ENCODE assay signal across 12 cellular contexts in genomic region chr22:19761022-19761499, GRCh38. TPM values are rescaled to one million over a fixed set of nuclear protein-coding genes. Genes with fewer than 3 reads are reported as not detected.
DNase-seq lines count a peak whose midpoint lies in the region; ATAC-seq and TF ChIP-seq lines count a peak whose summit lies in the region.
"Had no signal": no experiment of that assay in that cellular context is flagged by ENCODE, and none has a peak within 500 bp of the region (broad histone marks: within the 10 kb centered on the region; RNA-seq: fewer than 3 reads in every experiment).

No MANE protein-coding gene starts in this region.

- H3K36me3 Mint-ChIP-seq in CD4-positive, alpha-beta T cell (ENCODE audit: low read depth) = no peaks in the 10 kb centered on the region

- H3K9me3 ChIP-seq in iPS DF 6.9 (ENCODE audit: control insufficient read depth, insufficient read depth, low read length) = no peaks in the 10 kb centered on the region
- no peaks in the 10 kb centered on the region for H3K9me3 ChIP-seq in subcutaneous abdominal adipose tissue (ENCODE audit: control insufficient read depth in 5 of 5, low read length in 5 of 5)
- H3K9me3 ChIP-seq in CD4-positive, alpha-beta T cell (ENCODE audit: control insufficient read depth, low read length) = no peaks in the 10 kb centered on the region

- intact Hi-C loops in CD4-positive, alpha-beta T cell (cut with DNase I, micrococcal nuclease) = no loop called here

- H3K27me3 ChIP-seq in iPS DF 6.9 (ENCODE audit: control insufficient read depth, insufficient read depth, low read length) = peaks cover 88% of the 10 kb centered on the region
- peaks cover 36 to 74% (median 49%) of the 10 kb centered on the region in 5 donors for H3K27me3 ChIP-seq in subcutaneous abdominal adipose tissue (ENCODE audit: control insufficient read depth in 5 of 5, insufficient read depth in 4 of 5, low read length in 5 of 5)
- peaks cover 79% of the 10 kb centered on the region for H3K27me3 ChIP-seq in CD4-positive, alpha-beta T cell (ENCODE audit: control insufficient read depth, insufficient read depth, low read length)

- H3K4me1 ChIP-seq in iPS DF 6.9 (ENCODE audit: control insufficient read depth, insufficient read depth, low read length) (peaks cover 21% of the 10 kb centered on the region), subcutaneous abdominal adipose tissue (ENCODE audit: control insufficient read depth in 5 of 5, insufficient read depth in 5 of 5, low read length in 5 of 5) (peaks cover 0 to 41% (median 24%) of the 10 kb centered on the region in 5 donors)

- CTCF ChIA-PET in RWPE1 (lab: Yijun Ruan, JAX) = interaction anchor here (0.6 kb wide), 1 partner anchor 81 kb away, joined by 3 read pairs; no protein-coding TSS in a partner anchor
- CTCF ChIA-PET in CD4-positive, alpha-beta T cell (lab: Charles Lee) = no interaction called here

- H3K27me3 Mint-ChIP-seq in CD4-positive, alpha-beta T cell = peaks cover 73% of the 10 kb centered on the region

- peaks cover 34% of the 10 kb centered on the region for H3K4me1 Mint-ChIP-seq in CD4-positive, alpha-beta T cell (ENCODE audit: low read depth)

- POLR2A ChIA-PET in RWPE1 (lab: Yijun Ruan, JAX; ENCODE audit: low non-redundant PET) = no interaction called here
- POLR2A ChIA-PET in CD4-positive, alpha-beta T cell (lab: Charles Lee) = no interaction called here

- no peak overlapping the region for H3K27ac Mint-ChIP-seq in CD4-positive, alpha-beta T cell

- H3K4me3 ChIP-seq in iPS DF 6.9 (ENCODE audit: low read length) (peak overlapping the region; percentile 16; the same call in 1 of the 2 replicates), subcutaneous abdominal adipose tissue (ENCODE audit: low read depth in 1 of 5, low read length in 5 of 5) (peak overlapping the region in 4 of 5 donors; percentile 32 to 53 (median 45))

- no peak overlapping the region for H3K4me3 Mint-ChIP-seq in CD4-positive, alpha-beta T cell

- no peak overlapping the region for H3K9ac ChIP-seq in subcutaneous abdominal adipose tissue (ENCODE audit: low read length in 5 of 5)

- H3K27ac ChIP-seq in RWPE1 (peak overlapping the region; percentile 54), iPS DF 6.9 (ENCODE audit: low read length) (no peak overlapping the region), subcutaneous abdominal adipose tissue (ENCODE audit: low read depth, low read length) (no peak overlapping the region)
- H3K27ac ChIP-seq in CD4-positive, alpha-beta T cell (ENCODE audit: low read depth, low read length) = no peak overlapping the region

- H3K36me3 ChIP-seq in iPS DF 6.9 (ENCODE audit: control insufficient read depth, insufficient read depth, low read length) (no peaks in the 10 kb centered on the region), subcutaneous abdominal adipose tissue (ENCODE audit: control insufficient read depth in 5 of 5, insufficient read depth in 5 of 5, low read length in 5 of 5) (no peaks in the 10 kb centered on the region)

- no peaks in the 10 kb centered on the region for H3K9me3 Mint-ChIP-seq in CD4-positive, alpha-beta T cell

- DNase-seq in DMS53 (lab: John Stamatoyannopoulos, UW) (peak; percentile 16), DMS53 treated with DMSO at 0.1 percent for 48 hours (lab: John Stamatoyannopoulos, UW; ENCODE audit: unreplicated experiment) (no peak), RWPE1 (ENCODE audit: low spot score) (no peak), iPS DF 6.9 (ENCODE audit: low read depth, low spot score) (no peak), foreskin melanocyte (no peak)
- no peak for DNase-seq in CD4-positive, alpha-beta T cell
- DNase-seq: 8988T; amygdala; effector CD8-positive, alpha-beta T cell; stimulated activated CD4-positive, alpha-beta T cell treated with anti-CD3 and anti-CD28 coated beads, Interleukin-12 subunit alpha, Interleukin-12 subunit beta, amount 100 ng/mL, for 4 hours had no signal

- ATAC-seq in CD4-positive, alpha-beta T cell (ENCODE audit: poor library complexity) = no peak
- no peak for ATAC-seq in GM19397 (IDR thresholded peaks at IDR 0.05; ENCODE audit: unreplicated experiment)

- no peak for TF ChIP-seq CTCF in RWPE1 (conservative IDR thresholded peaks at IDR 0.05; ENCODE audit: low read depth)
- no peak for TF ChIP-seq CTCF in CD4-positive, alpha-beta T cell (IDR thresholded peaks at IDR 0.05)

- WGBS in iPS DF 6.9 (ENCODE audit: insufficient coverage, insufficient read length) = no CpG with 5 or more reads among the region's 70 CpGs

RNA-seq across cellular contexts. Expression of gene TBX1, which starts 0.5 kb away (rescaled TPM):
- not detected for total RNA-seq in CD4-positive, alpha-beta T cell

RNA-seq across cellular contexts. Expression of gene GP1BB, which starts 37.7 kb away (rescaled TPM):
- under 1 TPM in 1 of 2 experiments, not detected in 1; 0.22 TPM for total RNA-seq in CD4-positive, alpha-beta T cell

RNA-seq across cellular contexts. Expression of gene SEPTIN5, which starts 46.8 kb away (rescaled TPM):
- under 1 TPM; 0.71 to 0.75 TPM for total RNA-seq in CD4-positive, alpha-beta T cell
